ENCODE assay signal across 8 cellular contexts in the genomic region with DNA sequence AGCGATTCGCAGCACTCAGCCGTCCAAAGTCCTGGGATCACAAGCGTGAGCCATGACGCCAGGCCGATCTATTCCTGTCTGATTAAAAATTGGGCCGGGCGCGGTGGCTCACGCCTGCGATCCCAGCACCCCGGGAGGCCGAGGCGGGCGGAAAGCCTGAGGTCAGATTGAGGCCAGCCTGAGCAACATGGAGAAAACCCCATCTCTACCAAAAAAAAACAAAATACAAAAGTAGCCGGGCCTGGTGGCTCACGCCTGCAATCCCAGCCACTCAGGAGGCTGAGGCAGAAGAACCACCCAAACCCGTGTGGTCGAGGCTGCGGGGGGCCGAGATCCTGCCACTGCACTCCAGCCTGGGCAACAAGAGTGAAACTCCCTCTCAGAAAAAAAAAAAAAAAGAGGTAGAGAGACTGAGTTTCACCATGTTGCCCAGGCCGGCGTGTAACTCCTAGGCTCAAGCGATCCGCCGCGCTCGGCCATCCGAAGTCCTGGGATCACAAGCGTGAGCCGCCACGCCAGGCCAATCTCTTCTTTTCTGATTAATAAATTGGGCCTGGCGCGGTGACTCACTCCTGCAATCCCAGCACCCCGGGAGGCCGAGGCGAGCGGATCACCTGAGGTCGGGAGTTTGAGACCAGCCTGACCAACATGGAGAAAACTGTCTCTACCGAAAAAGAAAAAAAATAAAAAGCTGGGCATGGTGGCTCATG. TPM values are rescaled to one million over a fixed set of nuclear protein-coding genes. Genes with fewer than 3 reads are reported as not detected.
"Had no signal": no experiment of that assay in that cellular context is flagged by ENCODE, and none has a peak within 500 bp of the region (broad histone marks: within the 10 kb centered on the region; RNA-seq: fewer than 3 reads in every experiment).

No MANE protein-coding gene starts in this region.

RNA-seq across cellular contexts. Expression of a gene that starts 18.5 kb away (rescaled TPM):
- total RNA-seq: HT-29, PC-3 had no signal

RNA-seq across cellular contexts. Expression of a gene that starts 39.0 kb away (rescaled TPM):
- total RNA-seq: HepG2; HT-29; IMR-90; OCI-LY7; PC-3; Right ventricle myocardium inferior; SJSA1; T-helper 1 cell treated with Interleukin-12 subunit alpha and Interleukin-12 subunit beta and Interleukin-4 antibody, amounts not matched to agents 30 ng/mL and 1 ng/mL, for 36 hours had no signal
